Comparison of ENCODE assay signal across 9 cellular contexts in the genomic region with DNA sequence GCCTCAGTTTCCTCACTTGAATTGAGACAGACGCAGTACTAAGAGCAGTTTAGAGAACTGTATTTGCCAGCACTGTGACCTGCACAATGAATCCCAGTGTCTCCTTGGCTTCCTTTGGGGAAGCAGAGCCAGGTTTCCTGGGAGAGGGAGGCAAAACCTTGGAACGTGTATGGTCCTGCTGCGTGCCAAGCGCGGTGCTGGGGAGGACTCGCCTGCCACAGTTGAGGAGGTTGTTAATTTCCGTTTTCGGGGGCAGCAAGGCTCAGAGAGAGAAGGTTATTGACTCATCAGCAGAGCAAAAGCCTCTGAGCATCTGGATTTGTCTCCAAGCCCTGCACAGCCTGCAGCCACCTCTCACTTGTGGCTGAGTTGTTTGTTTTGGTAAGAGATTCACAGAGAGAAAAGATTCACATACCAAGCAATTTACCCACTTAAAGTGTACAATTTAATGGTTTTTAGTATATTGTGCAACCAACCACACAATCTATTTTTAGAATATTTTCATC. TPM values are rescaled to one million over a fixed set of nuclear protein-coding genes. Genes with fewer than 3 reads are reported as not detected.
DNase-seq lines count a peak whose midpoint lies in the region; ATAC-seq and TF ChIP-seq lines count a peak whose summit lies in the region.
"Had no signal": no experiment of that assay in that cellular context is flagged by ENCODE, and none has a peak within 500 bp of the region (broad histone marks: within the 10 kb centered on the region; RNA-seq: fewer than 3 reads in every experiment).

No MANE protein-coding gene starts in this region.

- peak overlapping the region; percentile 65 for H3K4me2 ChIP-seq in osteoblast (ENCODE audit: insufficient read depth, low read length)

- no peaks in the 10 kb centered on the region for H3K79me2 ChIP-seq in osteoblast (ENCODE audit: insufficient read depth, low read length)

- no peak overlapping the region for H2AFZ ChIP-seq in osteoblast (ENCODE audit: low read length)

- no peaks in the 10 kb centered on the region for H3K9me3 ChIP-seq in osteoblast (ENCODE audit: low read depth, low read length)
- no peaks in the 10 kb centered on the region for H3K9me3 ChIP-seq in right lobe of liver
- H3K9me3 ChIP-seq in upper lobe of right lung = no peaks in the 10 kb centered on the region

- H3K27ac ChIP-seq in cingulate gyrus (ENCODE audit: low read depth, low read length) (peak overlapping the region; percentile 49), osteoblast (ENCODE audit: low read depth, low read length) (peak overlapping the region; percentile 95), right lobe of liver (no peak overlapping the region), upper lobe of right lung (no peak overlapping the region)

- H3K36me3 ChIP-seq in osteoblast (ENCODE audit: insufficient read depth, low read length) (no peaks in the 10 kb centered on the region), right lobe of liver (no peaks in the 10 kb centered on the region), upper lobe of right lung (no peaks in the 10 kb centered on the region)

- H3K27me3 ChIP-seq in osteoblast (ENCODE audit: insufficient read depth, low read length) = no peaks in the 10 kb centered on the region
- no peaks in the 10 kb centered on the region for H3K27me3 ChIP-seq in right lobe of liver
- H3K27me3 ChIP-seq in upper lobe of right lung = no peaks in the 10 kb centered on the region

- WGBS in right lobe of liver (ENCODE audit: insufficient coverage, low coverage, low lambda C conversion rate, missing lambda C conversion rate) = 20% methylated on average over 1 of the region's 8 CpGs

- peak; percentile 95 for DNase-seq in Daoy (ENCODE audit: low read depth)
- peak; percentile 52 for DNase-seq in NOMO-1 treated with dmso at 0.1 percent for 144 hours (lab: John Stamatoyannopoulos, UW; ENCODE audit: unreplicated experiment)
- DNase-seq in osteoblast (ENCODE audit: insufficient read length, low spot score, missing footprints) = peak; percentile 96
- no peak for DNase-seq in GM10266 (ENCODE audit: extremely low spot score)
- DNase-seq in NCI-H2171 (lab: John Stamatoyannopoulos, UW) = no peak
- no peak for DNase-seq in right lobe of liver
- no peak for DNase-seq in upper lobe of right lung
- DNase-seq: mesendoderm had no signal

- H3K4me1 ChIP-seq in osteoblast (ENCODE audit: insufficient read depth, low read length) (peaks cover 26% of the 10 kb centered on the region), right lobe of liver (peaks cover 0 to 2% (median 0%) of the 10 kb centered on the region in 4 donors), upper lobe of right lung (no peaks in the 10 kb centered on the region)

- H3K4me3 ChIP-seq in osteoblast (ENCODE audit: insufficient read depth, low read length) (peak overlapping the region; percentile 42), right lobe of liver (no peak overlapping the region), upper lobe of right lung (no peak overlapping the region)

- intact Hi-C loops in right lobe of liver (cut with DNase I) = no loop called here
- intact Hi-C loops in upper lobe of right lung (cut with DNase I) = no loop called here

- TF ChIP-seq CTCF in osteoblast (IDR thresholded peaks at IDR 0.05; ENCODE audit: extremely low read depth, low read depth, low read length) (no peak), GM10266 (IDR thresholded peaks at IDR 0.05; ENCODE audit: control insufficient read depth, insufficient read depth, low read depth, missing control alignments) (no peak), right lobe of liver (IDR thresholded peaks at IDR 0.05) (no peak), upper lobe of right lung (IDR thresholded peaks at IDR 0.05) (no peak)

- ATAC-seq in right lobe of liver (no peak), upper lobe of right lung (no peak)

- no peak for TF ChIP-seq POLR2A in right lobe of liver (IDR thresholded peaks at IDR 0.05)

- H4K20me1 ChIP-seq in osteoblast (ENCODE audit: insufficient read depth, low read length) = peaks cover 5% of the 10 kb centered on the region

RNA-seq across cellular contexts. Expression of gene SYT12, which starts 10.8 kb away (rescaled TPM):
- 0.15 and 1.1 TPM in 2 replicates for total RNA-seq in Daoy (2014; rRNA removed; shearing (Covaris generic))
- total RNA-seq in osteoblast (4.0 and 4.1 TPM in 2 replicates), right lobe of liver (10 to 100 TPM in 4 of 6 experiments, 1 to 10 TPM in 2; 1.8 to 35.3 (median 14.2) TPM), upper lobe of right lung (not detected)

RNA-seq across cellular contexts. Expression of gene RHOD, which starts 22.9 kb away (rescaled TPM):
- not detected in 2 replicates for total RNA-seq in Daoy (2014; rRNA removed; shearing (Covaris generic))
- total RNA-seq in osteoblast (26.8 and 27.5 TPM in 2 replicates), right lobe of liver (100 to 1,000 TPM in 1 of 6 experiments, 10 to 100 TPM in 5; 17.8 to 106 (median 47.3) TPM), upper lobe of right lung (16.7 TPM)

RNA-seq across cellular contexts. Expression of gene C11orf86, which starts 58.6 kb away (rescaled TPM):
- not detected in 2 replicates for total RNA-seq in Daoy (2014; rRNA removed; shearing (Covaris generic))
- total RNA-seq in osteoblast = not detected in 2 replicates
- not detected for total RNA-seq in right lobe of liver
- total RNA-seq in upper lobe of right lung = not detected

Comparison
In these comparisons a context has a peak if more than half of its experiments do, and no peak if none do; other contexts are left out.
1. DNase-seq: peak in Daoy (single experiment), NOMO-1 treated with dmso at 0.1 percent for 144 hours (single experiment) and osteoblast (single experiment); none in GM10266 (single experiment), NCI-H2171 (single experiment), right lobe of liver (0 of 3) and upper lobe of right lung (single experiment).
2. H3K27ac ChIP-seq: peak in cingulate gyrus (single experiment) and osteoblast (single experiment); none in right lobe of liver (0 of 3) and upper lobe of right lung (single experiment).
3. RNA of gene RHOD, which starts 22.9 kb away (total RNA-seq): 17.8 to 106 TPM in right lobe of liver, 26.8 to 27.5 TPM in osteoblast and 16.7 TPM in upper lobe of right lung (single experiment); not detected in Daoy; every median in the first group is over 10 times any median in the second.